28 cellular contexts compared by ENCODE assay signal in genomic region chr20:19918965-19919329, GRCh38.
DNase-seq lines count a peak whose midpoint lies in the region; TF ChIP-seq lines count a peak whose summit lies in the region.
"Had no signal": no experiment of that assay in that cellular context is flagged by ENCODE, and none has a peak within 500 bp of the region (broad histone marks: within the 10 kb centered on the region; RNA-seq: fewer than 3 reads in every experiment).

No MANE protein-coding gene starts in this region.

- H2BK15ac ChIP-seq in H9 (ENCODE audit: low read depth, low read length), result no peak overlapping the region

- H2BK5ac ChIP-seq in trophoblast cell (ENCODE audit: low read depth, low read length, poor library complexity), result no peak overlapping the region
- H2BK5ac ChIP-seq in H9 (ENCODE audit: insufficient read length, low read length), result no peak overlapping the region

- H3K79me2 ChIP-seq in trophoblast cell (ENCODE audit: control insufficient read depth, insufficient read depth, low read length, poor library complexity) (no peaks in the 10 kb centered on the region), H9 (ENCODE audit: insufficient read depth, low read length) (no peaks in the 10 kb centered on the region)

- H3K56ac ChIP-seq in H9 (ENCODE audit: insufficient read length, low read depth, low read length), result no peak overlapping the region

- no peak overlapping the region for H3K23ac ChIP-seq in trophoblast cell (ENCODE audit: low read length)
- H3K23ac ChIP-seq in H9 (ENCODE audit: insufficient read length, low read depth, low read length), result no peak overlapping the region

- no peak overlapping the region for H3K4me3 ChIP-seq in BLaER1
- no peak overlapping the region for H3K4me3 ChIP-seq in HFF-Myc (replicated peaks; ENCODE audit: low read depth, low read length)
- H3K4me3 ChIP-seq in trophoblast cell (ENCODE audit: low read depth, low read length), result no peak overlapping the region
- H3K4me3 ChIP-seq: coronary artery, K562, lung, mucosa of descending colon, ovary, PC-9, smooth muscle cell had no signal

- H3K4me3 Mint-ChIP-seq in H9, result no peak overlapping the region
- H3K4me3 Mint-ChIP-seq: activated naive CD8-positive, alpha-beta T cell treated with anti-CD3 and anti-CD28 coated beads, Interleukin-2, amount 50 U/mL, for 24 hours; activated T-cell treated with anti-CD3 and anti-CD28 coated beads, Interleukin-2, amount 50 U/mL, for 72 hours; nephron progenitor cell; stimulated activated naive CD8-positive, alpha-beta T cell treated with anti-CD3 and anti-CD28 coated beads, Interleukin-15, Interleukin-2, amounts not matched to agents 100 ng/mL and 50 ng/mL, for 24 hours had no signal

- H3K27me3 ChIP-seq in BLaER1, result no peaks in the 10 kb centered on the region
- H3K27me3 ChIP-seq in trophoblast cell (ENCODE audit: insufficient read depth, low read length), result no peaks in the 10 kb centered on the region
- H3K27me3 ChIP-seq in H9 (ENCODE audit: insufficient read depth, low read length), result no peaks in the 10 kb centered on the region
- H3K27me3 ChIP-seq: ovary had no signal

- H2AFZ ChIP-seq in trophoblast cell (ENCODE audit: insufficient read depth, low read length, poor library complexity) (no peak overlapping the region), H9 (ENCODE audit: low read length) (no peak overlapping the region)
- H2AFZ ChIP-seq: PC-9 had no signal

- H3K9ac ChIP-seq in BLaER1 (no peak overlapping the region), trophoblast cell (ENCODE audit: low read length) (no peak overlapping the region), H9 (ENCODE audit: extremely low read depth, insufficient read length, low read length) (no peak overlapping the region)

- TF ChIP-seq CTCF in HFF-Myc (IDR thresholded peaks at IDR 0.05; ENCODE audit: low read depth, low read length, missing control alignments) (no peak), H9 (conservative IDR thresholded peaks at IDR 0.05) (no peak)

- H3K23me2 ChIP-seq in H9 (ENCODE audit: insufficient read length, low read depth, low read length, poor library complexity, severe bottlenecking), result no peaks in the 10 kb centered on the region

- no peak overlapping the region for H2BK20ac ChIP-seq in H9 (ENCODE audit: low read depth, low read length, poor library complexity, severe bottlenecking)

- H4K8ac ChIP-seq in trophoblast cell (ENCODE audit: low read depth, low read length) (no peak overlapping the region), H9 (replicated peaks; ENCODE audit: insufficient read length, low read depth, low read length) (no peak overlapping the region)

- H3K18ac ChIP-seq in trophoblast cell (ENCODE audit: low read length) (no peak overlapping the region), H9 (ENCODE audit: insufficient read length, low read depth, low read length) (no peak overlapping the region)

- H4K91ac ChIP-seq in trophoblast cell (ENCODE audit: low read depth, low read length) (no peak overlapping the region), H9 (ENCODE audit: insufficient read length, low read depth, low read length) (no peak overlapping the region)

- no CpG with 5 or more reads among the region's 5 CpGs for WGBS in trophoblast cell (ENCODE audit: extremely low coverage, insufficient coverage, insufficient read length)
- WGBS in H9 (ENCODE audit: extremely low coverage, insufficient read length, low lambda C conversion rate), result no CpG with 5 or more reads among the region's 5 CpGs

- no peak overlapping the region for H4K5ac ChIP-seq in H9 (ENCODE audit: insufficient read length, low read depth, low read length)

- H3K4me1 ChIP-seq in BLaER1 (peaks cover 67% of the 10 kb centered on the region), trophoblast cell (ENCODE audit: control insufficient read depth in 1 of 2, insufficient read depth in 2 of 2, low read length in 2 of 2) (peaks cover 6 to 8% of the 10 kb centered on the region in 2 experiments), H9 (ENCODE audit: insufficient read depth, low read length) (peaks cover 2% of the 10 kb centered on the region; the same call in 1 of the 2 replicates)

- H3K79me1 ChIP-seq in trophoblast cell (ENCODE audit: low read length) (peaks cover 2% of the 10 kb centered on the region), H9 (ENCODE audit: insufficient read depth, low read depth, low read length, poor library complexity, severe bottlenecking) (no peaks in the 10 kb centered on the region)

- peak overlapping the region; percentile 87 for H3K4me2 ChIP-seq in BLaER1
- H3K4me2 ChIP-seq in trophoblast cell (ENCODE audit: low read length), result no peak overlapping the region
- H3K4me2 ChIP-seq in H9 (ENCODE audit: insufficient read depth, insufficient read length, low read length), result no peak overlapping the region
- H3K4me2 ChIP-seq: PC-9, smooth muscle cell had no signal

- H3K9me3 ChIP-seq in BLaER1, result no peaks in the 10 kb centered on the region
- no peaks in the 10 kb centered on the region for H3K9me3 ChIP-seq in trophoblast cell (ENCODE audit: insufficient read depth, low read depth, low read length)
- no peaks in the 10 kb centered on the region for H3K9me3 ChIP-seq in H9 (ENCODE audit: control insufficient read depth, low read depth, low read length)
- H3K9me3 ChIP-seq: mucosa of descending colon, ovary had no signal

- peaks cover 14 to 23% of the 10 kb centered on the region in 2 experiments for H3K4me1 Mint-ChIP-seq in H9

- H3K4ac ChIP-seq in trophoblast cell (ENCODE audit: low read depth, low read length) (no peak overlapping the region), H9 (ENCODE audit: low read depth, low read length) (no peak overlapping the region)

- H3K27ac ChIP-seq in BLaER1 (peak overlapping the region; percentile 20; the same call in 1 of the 2 replicates), trophoblast cell (ENCODE audit: low read depth, low read length) (no peak overlapping the region), H9 (ENCODE audit: insufficient read length, low read depth, low read length) (no peak overlapping the region)
- H3K27ac ChIP-seq: ovary, PC-9 had no signal

- H2AK5ac ChIP-seq in trophoblast cell (ENCODE audit: low read length) (no peak overlapping the region), H9 (ENCODE audit: insufficient read length, low read length) (no peak overlapping the region)

- no peak overlapping the region for H4K12ac ChIP-seq in trophoblast cell (ENCODE audit: low read depth, low read length)

- H3K9me3 Mint-ChIP-seq in H9, result no peaks in the 10 kb centered on the region; a peak in 1 of 5 replicates
- H3K9me3 Mint-ChIP-seq: activated naive CD8-positive, alpha-beta T cell treated with anti-CD3 and anti-CD28 coated beads, Interleukin-2, amount 50 U/mL, for 24 hours; activated T-cell treated with anti-CD3 and anti-CD28 coated beads, Interleukin-2, amount 50 U/mL, for 72 hours; nephron progenitor cell; stimulated activated naive CD8-positive, alpha-beta T cell treated with anti-CD3 and anti-CD28 coated beads, Interleukin-15, Interleukin-2, amounts not matched to agents 100 ng/mL and 50 ng/mL, for 24 hours had no signal

- H3K36me3 Mint-ChIP-seq in H9 (ENCODE audit: insufficient read depth in 1 of 3, low read depth in 3 of 3), result no peaks in the 10 kb centered on the region

- no peak overlapping the region for H3T11ph ChIP-seq in H9 (ENCODE audit: low read length)

- H3K36me3 ChIP-seq in BLaER1 (no peaks in the 10 kb centered on the region), trophoblast cell (ENCODE audit: control insufficient read depth in 1 of 2, insufficient read depth in 2 of 2, low read length in 2 of 2) (peaks cover 0 to 2% of the 10 kb centered on the region in 2 experiments)
- H3K36me3 ChIP-seq: ovary had no signal

- H3K14ac ChIP-seq in trophoblast cell (ENCODE audit: low read length) (no peak overlapping the region), H9 (ENCODE audit: insufficient read depth, low read length) (no peak overlapping the region)

- H2BK12ac ChIP-seq in trophoblast cell (ENCODE audit: low read length) (no peak overlapping the region), H9 (ENCODE audit: insufficient read length, low read depth, low read length) (no peak overlapping the region)

- DNase-seq in HFF-Myc (ENCODE audit: extremely low read depth, low read depth) (peak; percentile 26), dermis blood vessel endothelial cell (peak; percentile 74), trophoblast cell (no peak), AG20443 (ENCODE audit: low spot score) (no peak), RPMI8226 (no peak), H9 (no peak)
- DNase-seq: activated CD4-positive, alpha-beta T cell treated with anti-CD3 and anti-CD28 coated beads, Interleukin-2, amount 50 U/mL, for 48 hours; activated naive CD8-positive, alpha-beta T cell treated with anti-CD3 and anti-CD28 coated beads, Interleukin-2, amount 50 U/mL, for 24 hours; activated T-cell treated with anti-CD3 and anti-CD28 coated beads, Interleukin-2, amount 50 U/mL, for 72 hours; caudate nucleus; erythroblast; head of caudate nucleus; mucosa of descending colon; NCI-H1092; NCI-H187; NCI-H526; nephron progenitor cell; ovary; PC-9; retina; SHP77 treated with DMSO at 0.1 percent for 48 hours; stimulated activated CD8-positive, alpha-beta memory T cell treated with anti-CD3 and anti-CD28 coated beads, Interleukin-4, amount 100 ng/mL, for 48 hours had no signal

- peak overlapping the region; percentile 38 for H2BK120ac ChIP-seq in trophoblast cell (ENCODE audit: insufficient read depth, low read length, poor library complexity)
- no peak overlapping the region for H2BK120ac ChIP-seq in H9 (ENCODE audit: low read depth, low read length, poor library complexity, severe bottlenecking)

- no peak overlapping the region for H3K27ac Mint-ChIP-seq in H9
- H3K27ac Mint-ChIP-seq: activated naive CD8-positive, alpha-beta T cell treated with anti-CD3 and anti-CD28 coated beads, Interleukin-2, amount 50 U/mL, for 24 hours; activated T-cell treated with anti-CD3 and anti-CD28 coated beads, Interleukin-2, amount 50 U/mL, for 72 hours; stimulated activated naive CD8-positive, alpha-beta T cell treated with anti-CD3 and anti-CD28 coated beads, Interleukin-15, Interleukin-2, amounts not matched to agents 100 ng/mL and 50 ng/mL, for 24 hours had no signal

- H4K20me1 ChIP-seq in BLaER1 (no peaks in the 10 kb centered on the region), H9 (ENCODE audit: control insufficient read depth, insufficient read depth, insufficient read length) (no peaks in the 10 kb centered on the region)

- H3K27me3 Mint-ChIP-seq in H9 (ENCODE audit: low read depth), result no peaks in the 10 kb centered on the region
- H3K27me3 Mint-ChIP-seq: stimulated activated naive CD8-positive, alpha-beta T cell treated with anti-CD3 and anti-CD28 coated beads, Interleukin-15, Interleukin-2, amounts not matched to agents 100 ng/mL and 50 ng/mL, for 24 hours had no signal

Comparison
In these comparisons a context has a peak if more than half of its experiments do, and no peak if none do; other contexts are left out.
1. DNase-seq: peak in HFF-Myc (single experiment) and dermis blood vessel endothelial cell (single experiment); none in trophoblast cell (0 of 2), AG20443 (single experiment), RPMI8226 (single experiment) and H9 (single experiment).